ENCODE assay signal across 18 cellular contexts in genomic region chr7:117219485-117219884, GRCh38.
DNase-seq lines count a peak whose midpoint lies in the region; ATAC-seq and TF ChIP-seq lines count a peak whose summit lies in the region.
"Had no signal": no experiment of that assay in that cellular context is flagged by ENCODE, and none has a peak within 500 bp of the region (broad histone marks: within the 10 kb centered on the region; RNA-seq: fewer than 3 reads in every experiment).

No MANE protein-coding gene starts in this region.

- H3K36me3 Mint-ChIP-seq in chondrocyte (ENCODE audit: low read depth), result peaks cover 35% of the 10 kb centered on the region
- H3K36me3 Mint-ChIP-seq: natural killer cell had no signal

- DNase-seq in GM03348 (ENCODE audit: low spot score) (peak; percentile 33), chondrocyte (ENCODE audit: low spot score) (no peak), omental fat pad (ENCODE audit: low spot score) (no peak), NCI-H1436 (lab: John Stamatoyannopoulos, UW) (no peak), coronary artery (ENCODE audit: low spot score) (no peak)
- DNase-seq: C1 segment of cervical spinal cord; DMS79 treated with DMSO at 0.1 percent for 48 hours; effector memory CD8-positive, alpha-beta T cell; natural killer cell; NCI-H1694; NCI-H524 treated with DMSO at 0.1 percent for 48 hours; T-cell had no signal

- ATAC-seq in HG02759 (IDR thresholded peaks at IDR 0.05; ENCODE audit: unreplicated experiment), result peak; percentile 43
- peak; percentile 81 for ATAC-seq in omental fat pad (ENCODE audit: low FRiP score)
- no peak for ATAC-seq in HG02798 (IDR thresholded peaks at IDR 0.05; ENCODE audit: poor library complexity, unreplicated experiment)
- ATAC-seq: effector memory CD8-positive, alpha-beta T cell; Panc1; T-cell had no signal

- no peak overlapping the region for H3K4me3 Mint-ChIP-seq in chondrocyte (ENCODE audit: unreplicated experiment)
- H3K4me3 Mint-ChIP-seq: activated T-helper 1 cell treated with anti-CD3 and anti-CD28 coated beads, Interleukin-12 subunit alpha, Interleukin-12 subunit beta, Interleukin-2, Interleukin-4 antibody, amounts not matched to agents 30 ng/mL and 10 ng/mL and 1 ng/mL, durations not matched to agents 14 hours and 24 hours and 36 hours; effector memory CD8-positive, alpha-beta T cell; IgD-negative memory B cell; natural killer cell; T-cell had no signal

- no peak overlapping the region for H3K4me3 ChIP-seq in coronary artery
- H3K4me3 ChIP-seq: hepatocyte had no signal

- TF ChIP-seq CTCF in chondrocyte (IDR thresholded peaks at IDR 0.05) (no peak), omental fat pad (IDR thresholded peaks at IDR 0.05) (no peak), coronary artery (IDR thresholded peaks at IDR 0.05) (no peak)

- no peak overlapping the region for H3K27ac ChIP-seq in coronary artery
- H3K27ac ChIP-seq: hepatocyte had no signal

- no peaks in the 10 kb centered on the region for H3K9me3 Mint-ChIP-seq in chondrocyte (ENCODE audit: low read depth)
- H3K9me3 Mint-ChIP-seq: activated T-helper 1 cell treated with anti-CD3 and anti-CD28 coated beads, Interleukin-12 subunit alpha, Interleukin-12 subunit beta, Interleukin-2, Interleukin-4 antibody, amounts not matched to agents 30 ng/mL and 10 ng/mL and 1 ng/mL, durations not matched to agents 14 hours and 24 hours and 36 hours; effector memory CD8-positive, alpha-beta T cell; IgD-negative memory B cell; natural killer cell; T-cell had no signal

- no peaks in the 10 kb centered on the region for H3K27me3 Mint-ChIP-seq in chondrocyte (ENCODE audit: low read depth)
- H3K27me3 Mint-ChIP-seq: effector memory CD8-positive, alpha-beta T cell; IgD-negative memory B cell; T-cell had no signal

- H3K4me1 Mint-ChIP-seq in chondrocyte (ENCODE audit: low read depth), result peaks cover 47% of the 10 kb centered on the region
- H3K4me1 Mint-ChIP-seq: IgD-negative memory B cell, natural killer cell, T-cell had no signal

- H3K27ac Mint-ChIP-seq in chondrocyte (ENCODE audit: unreplicated experiment), result peak overlapping the region; percentile 70
- H3K27ac Mint-ChIP-seq: activated T-helper 1 cell treated with anti-CD3 and anti-CD28 coated beads, Interleukin-12 subunit alpha, Interleukin-12 subunit beta, Interleukin-2, Interleukin-4 antibody, amounts not matched to agents 30 ng/mL and 10 ng/mL and 1 ng/mL, durations not matched to agents 14 hours and 24 hours and 36 hours; effector memory CD8-positive, alpha-beta T cell; IgD-negative memory B cell; natural killer cell; T-cell had no signal
